Comparison of ENCODE assay signal across 15 cellular contexts in genomic region chr10:129637841-129638240, GRCh38.
A peak's percentile ranks its signal among the peaks of the same experiment; 100 is the strongest.
DNase-seq lines count a peak whose midpoint lies in the region; ATAC-seq and TF ChIP-seq lines count a peak whose summit lies in the region.
"Had no signal": no experiment of that assay in that cellular context is flagged by ENCODE, and none has a peak within 500 bp of the region (broad histone marks: within the 10 kb centered on the region; RNA-seq: fewer than 3 reads in every experiment).

No MANE protein-coding gene starts in this region.

- DNase-seq in NCI-H2171 treated with DMSO at 0.1 percent for 48 hours (lab: John Stamatoyannopoulos, UW): peak; percentile 84
- peak; percentile 68 for DNase-seq in cerebellum (ENCODE audit: low spot score)
- DNase-seq in Ammon's horn (ENCODE audit: low spot score): no peak
- DNase-seq in WERI-Rb-1: no peak
- DNase-seq: ACHN; CD4-positive, alpha-beta memory T cell; GDM1; GM23248; IMR-90 had no signal

- H3K27ac ChIP-seq in HUES48 (ENCODE audit: low read depth, low read length) (peak overlapping the region; percentile 54), WERI-Rb-1 (no peak overlapping the region)
- H3K27ac ChIP-seq: C4-2B, GM23248, HL-60 had no signal

- H3K36me3 ChIP-seq in HUES48 (ENCODE audit: control insufficient read depth, insufficient read depth, low read length): no peaks in the 10 kb centered on the region
- H3K36me3 ChIP-seq in WERI-Rb-1: no peaks in the 10 kb centered on the region
- H3K36me3 ChIP-seq: HAP-1 had no signal

- H3K9me3 ChIP-seq in HUES48 (ENCODE audit: control insufficient read depth, insufficient read depth, low read length) (0 out of 2 replicates have a peak, but pooled peaks cover 2% of the 10 kb centered on the region), WERI-Rb-1 (ENCODE audit: severe bottlenecking) (peaks cover 4% of the 10 kb centered on the region)
- H3K9me3 ChIP-seq: HAP-1 had no signal

- TF ChIP-seq CTCF in WERI-Rb-1 (IDR thresholded peaks at IDR 0.05; ENCODE audit: low read depth, low read length): no peak

- H3K27me3 ChIP-seq in HUES48 (ENCODE audit: control insufficient read depth, insufficient read depth, low read length) (no peaks in the 10 kb centered on the region), WERI-Rb-1 (ENCODE audit: insufficient read depth, low read depth, severe bottlenecking) (no peaks in the 10 kb centered on the region)

- H3K9ac ChIP-seq in HUES48 (ENCODE audit: low read depth, low read length): no peak overlapping the region
- H3K9ac ChIP-seq: GM23248 had no signal

- peaks cover 16% of the 10 kb centered on the region; the same call in 1 of the 2 replicates for H3K4me1 ChIP-seq in HUES48 (ENCODE audit: control insufficient read depth, insufficient read depth, low read length)
- H3K4me1 ChIP-seq: HAP-1 had no signal

- no peak for ATAC-seq in HG03025 (IDR thresholded peaks at IDR 0.05; ENCODE audit: low FRiP score, unreplicated experiment)
- ATAC-seq: K562 had no signal

- no peak overlapping the region for H3K4me3 ChIP-seq in HUES48 (ENCODE audit: low read depth, low read length)
- no peak overlapping the region for H3K4me3 ChIP-seq in WERI-Rb-1 (ENCODE audit: low read depth, low read length)
- H3K4me3 ChIP-seq: GM23248, HAP-1, K562 had no signal

Comparison
In these comparisons a context has a peak if more than half of its experiments do, and no peak if none do; other contexts are left out.
1. DNase-seq: peak in NCI-H2171 treated with DMSO at 0.1 percent for 48 hours (single experiment) and cerebellum (single experiment); none in Ammon's horn (single experiment) and WERI-Rb-1 (single experiment).